In genomic region chr3:48685603-48686511, GRCh38 we compare ENCODE assay signal across 8 cellular contexts. TPM values are rescaled to one million over a fixed set of nuclear protein-coding genes. Genes with fewer than 3 reads are reported as not detected.
DNase-seq lines count a peak whose midpoint lies in the region; TF ChIP-seq lines count a peak whose summit lies in the region.

Gene NCKIPSD (minus strand): TSS chr3:48685915. CDS start chr3:48685807, 108 bp downstream.

- peak within 1 kb of the TSS; percentile 31 for H3K9ac ChIP-seq in H9 (ENCODE audit: extremely low read depth, insufficient read length, low read length)

- peaks cover 5% of the 10 kb centered on the region; the same call in 1 of the 2 replicates for H3K79me2 ChIP-seq in H9 (ENCODE audit: insufficient read depth, low read length)

- H3K27me3 ChIP-seq in H9 (ENCODE audit: insufficient read depth, low read length) (no peaks in the 10 kb centered on the region), MG63 (no peaks in the 10 kb centered on the region), thymus (ENCODE audit: control insufficient read depth, insufficient read depth) (no peaks in the 10 kb centered on the region)

- no peak within 1 kb of the TSS for H4K91ac ChIP-seq in H9 (ENCODE audit: insufficient read length, low read depth, low read length)

- H2BK15ac ChIP-seq in H9 (ENCODE audit: low read depth, low read length), result no peak within 1 kb of the TSS

- peak within 1 kb of the TSS; percentile 77 for H3K4me3 ChIP-seq in GM08714 (ENCODE audit: low read length)
- peak within 1 kb of the TSS; percentile 72 for H3K4me3 ChIP-seq in MG63
- peak within 1 kb of the TSS; percentile 87 for H3K4me3 ChIP-seq in thymus (ENCODE audit: low read length)

- H3K27ac ChIP-seq in H9 (ENCODE audit: insufficient read length, low read depth, low read length) (no peak within 1 kb of the TSS), thymus (ENCODE audit: low read depth) (peak within 1 kb of the TSS; percentile 99)

- H3K36me3 ChIP-seq in MG63, result peaks cover 5% of the 10 kb centered on the region
- H3K36me3 ChIP-seq in thymus (ENCODE audit: control insufficient read depth, insufficient read depth), result peaks cover 48% of the 10 kb centered on the region

- peak; percentile 81 for TF ChIP-seq CTCF in H9 (conservative IDR thresholded peaks at IDR 0.05)
- TF ChIP-seq CTCF in osteocyte (IDR thresholded peaks at IDR 0.05), result peak; percentile 91

- no peaks in the 10 kb centered on the region for H4K20me1 ChIP-seq in H9 (ENCODE audit: control insufficient read depth, insufficient read depth, insufficient read length)

- no peak within 1 kb of the TSS for H4K8ac ChIP-seq in H9 (replicated peaks; ENCODE audit: insufficient read length, low read depth, low read length)

- H2BK12ac ChIP-seq in H9 (ENCODE audit: insufficient read length, low read depth, low read length), result no peak within 1 kb of the TSS

- no peak within 1 kb of the TSS for H2BK5ac ChIP-seq in H9 (ENCODE audit: insufficient read length, low read length)

- H4K5ac ChIP-seq in H9 (ENCODE audit: insufficient read length, low read depth, low read length), result no peak within 1 kb of the TSS

- peaks cover 24 to 64% (median 49%) of the 10 kb centered on the region in 3 experiments; a peak in 6 of 7 replicates for H3K36me3 Mint-ChIP-seq in H9 (ENCODE audit: insufficient read depth in 1 of 3, low read depth in 3 of 3)
- peaks cover 8% of the 10 kb centered on the region for H3K36me3 Mint-ChIP-seq in activated naive CD4-positive, alpha-beta T cell treated with anti-CD3 and anti-CD28 coated beads, Interleukin-2, amount 50 U/mL, for 24 hours
- H3K36me3 Mint-ChIP-seq in osteocyte (ENCODE audit: unreplicated experiment), result peaks cover 26% of the 10 kb centered on the region

- H3K4me1 ChIP-seq in H9 (ENCODE audit: insufficient read depth, low read length), result peaks cover 4% of the 10 kb centered on the region; the same call in 1 of the 2 replicates
- H3K4me1 ChIP-seq in thymus (ENCODE audit: control insufficient read depth, insufficient read depth, low read length), result peaks cover 5% of the 10 kb centered on the region

- H2BK120ac ChIP-seq in H9 (ENCODE audit: low read depth, low read length, poor library complexity, severe bottlenecking), result no peak within 1 kb of the TSS

- peak within 1 kb of the TSS; percentile 23 for H3K14ac ChIP-seq in H9 (ENCODE audit: insufficient read depth, low read length)

- no peak within 1 kb of the TSS for H3K23ac ChIP-seq in H9 (ENCODE audit: insufficient read length, low read depth, low read length)

- H3K27ac Mint-ChIP-seq in H9 (peak within 1 kb of the TSS in 2 of 3 experiments; percentile 73 to 91; a peak in 5 of 7 replicates), osteocyte (ENCODE audit: unreplicated experiment) (peak within 1 kb of the TSS; percentile 90)
- H3K27ac Mint-ChIP-seq in activated naive CD4-positive, alpha-beta T cell treated with anti-CD3 and anti-CD28 coated beads, Interleukin-2, amount 50 U/mL, for 24 hours, result peak within 1 kb of the TSS; percentile 84

- no CpG with 5 or more reads among the region's 97 CpGs for WGBS in H9 (ENCODE audit: extremely low coverage, insufficient read length, low lambda C conversion rate)
- WGBS in thymus, result 1% methylated on average over 97 of the region's 97 CpGs

- no peak within 1 kb of the TSS for H3T11ph ChIP-seq in H9 (ENCODE audit: low read length)

- H2BK20ac ChIP-seq in H9 (ENCODE audit: low read depth, low read length, poor library complexity, severe bottlenecking), result no peak within 1 kb of the TSS

- peaks cover 3% of the 10 kb centered on the region for H3K79me1 ChIP-seq in H9 (ENCODE audit: insufficient read depth, low read depth, low read length, poor library complexity, severe bottlenecking)

- H3K4me1 Mint-ChIP-seq in H9 (peaks cover 17 to 21% of the 10 kb centered on the region in 2 experiments), osteocyte (ENCODE audit: unreplicated experiment) (peaks cover 45% of the 10 kb centered on the region)
- H3K4me1 Mint-ChIP-seq in activated naive CD4-positive, alpha-beta T cell treated with anti-CD3 and anti-CD28 coated beads, Interleukin-2, amount 50 U/mL, for 24 hours, result peaks cover 34% of the 10 kb centered on the region

- no peaks in the 10 kb centered on the region; the same call in 1 of the 2 replicates for H3K27me3 Mint-ChIP-seq in H9 (ENCODE audit: low read depth)
- no peaks in the 10 kb centered on the region for H3K27me3 Mint-ChIP-seq in activated naive CD4-positive, alpha-beta T cell treated with anti-CD3 and anti-CD28 coated beads, Interleukin-2, amount 50 U/mL, for 24 hours
- no peaks in the 10 kb centered on the region for H3K27me3 Mint-ChIP-seq in osteocyte (ENCODE audit: unreplicated experiment)

- H3K4me2 ChIP-seq in H9 (ENCODE audit: insufficient read depth, insufficient read length, low read length), result peak within 1 kb of the TSS; percentile 58

- H3K23me2 ChIP-seq in H9 (ENCODE audit: insufficient read length, low read depth, low read length, poor library complexity, severe bottlenecking), result peaks cover 8% of the 10 kb centered on the region

- no peak within 1 kb of the TSS for H2AK5ac ChIP-seq in H9 (ENCODE audit: insufficient read length, low read length)

- H2AFZ ChIP-seq in H9 (ENCODE audit: low read length), result no peak within 1 kb of the TSS

- peak; percentile 89 for DNase-seq in H9
- DNase-seq in MG63, result peak; percentile 69
- DNase-seq in SKM-1 (lab: John Stamatoyannopoulos, UW; ENCODE audit: unreplicated experiment), result peak; percentile 89
- peak; percentile 86 for DNase-seq in glomerular visceral epithelial cell (ENCODE audit: extremely low spot score)
- DNase-seq in osteocyte (ENCODE audit: extremely low spot score, unreplicated experiment), result peak; percentile 96

- H3K9me3 ChIP-seq in H9 (ENCODE audit: control insufficient read depth, low read depth, low read length) (no peaks in the 10 kb centered on the region), MG63 (no peaks in the 10 kb centered on the region), thymus (ENCODE audit: control insufficient read depth) (no peaks in the 10 kb centered on the region)

- H3K4ac ChIP-seq in H9 (ENCODE audit: low read depth, low read length), result no peak within 1 kb of the TSS

- H3K9me3 Mint-ChIP-seq in H9 (no peaks in the 10 kb centered on the region), osteocyte (ENCODE audit: unreplicated experiment) (no peaks in the 10 kb centered on the region)
- no peaks in the 10 kb centered on the region for H3K9me3 Mint-ChIP-seq in activated naive CD4-positive, alpha-beta T cell treated with anti-CD3 and anti-CD28 coated beads, Interleukin-2, amount 50 U/mL, for 24 hours

- no peak within 1 kb of the TSS for H3K56ac ChIP-seq in H9 (ENCODE audit: insufficient read length, low read depth, low read length)

- H3K18ac ChIP-seq in H9 (ENCODE audit: insufficient read length, low read depth, low read length), result no peak within 1 kb of the TSS

- H3K4me3 Mint-ChIP-seq in H9, result peak within 1 kb of the TSS; percentile 81 to 93
- peak within 1 kb of the TSS; percentile 88 for H3K4me3 Mint-ChIP-seq in activated naive CD4-positive, alpha-beta T cell treated with anti-CD3 and anti-CD28 coated beads, Interleukin-2, amount 50 U/mL, for 24 hours
- peak within 1 kb of the TSS; percentile 82 for H3K4me3 Mint-ChIP-seq in osteocyte (ENCODE audit: unreplicated experiment)

RNA-seq across cellular contexts. Expression of gene NCKIPSD, which starts in this region (rescaled TPM):
- total RNA-seq in H9 (2021), result 38.3 and 46.0 TPM in 2 replicates
- total RNA-seq in MG63 (2014; rRNA removed; shearing (Covaris generic); ENCODE audit: low replicate concordance), result 2.0 and 4.8 TPM in 2 replicates
- total RNA-seq in osteocyte, result 26.3 and 27.2 TPM in 2 replicates
- 7.0 TPM for polyA plus RNA-seq in thymus
